In genomic region chr3:126703512-126704493, GRCh38 we compare ENCODE assay signal across 1 cellular context.
TF ChIP-seq lines count a peak whose summit lies in the region.

CHCHD6 (plus strand) TSS chr3:126704240; CDS start chr3:126704313, 73 bp downstream.

TF ChIP-seq in HepG2, 621 proteins besides CTCF, POLR2A, EP300 and RAD21 (continued from another document and continues in another):
- no peak; the same call in 1 of the 2 replicates for TF ChIP-seq MXD3 (CRISPR knock-in tag; IDR thresholded peaks at IDR 0.05)
- no peak for TF ChIP-seq NCOR1 (IDR thresholded peaks at IDR 0.05; ENCODE audit: borderline replicate concordance, low read length)
- TF ChIP-seq KLF6 (CRISPR knock-in tag; IDR thresholded peaks at IDR 0.05): 0 out of 2 replicates have a peak, but pooled peaks have one; percentile 18
- no peak for TF ChIP-seq PHB2 (IDR thresholded peaks at IDR 0.05; ENCODE audit: partially characterized antibody)
- TF ChIP-seq TCF7 (IDR thresholded peaks at IDR 0.05; ENCODE audit: low read depth): no peak
- TF ChIP-seq ZFP41 (CRISPR knock-in tag; IDR thresholded peaks at IDR 0.05; ENCODE audit: borderline replicate concordance): 0 out of 2 replicates have a peak, but pooled peaks have one; percentile 81
- TF ChIP-seq KMT2B (CRISPR knock-in tag; IDR thresholded peaks at IDR 0.05): peak; percentile 88
- no peak for TF ChIP-seq CHD4 (IDR thresholded peaks at IDR 0.05; ENCODE audit: borderline replicate concordance, low read length)
- TF ChIP-seq HIC2 (CRISPR knock-in tag; IDR thresholded peaks at IDR 0.05; ENCODE audit: low read depth): peak; percentile 66; the same call in 1 of the 2 replicates
- no peak for TF ChIP-seq SOX6 (IDR thresholded peaks at IDR 0.05)
- TF ChIP-seq SOX6 (CRISPR knock-in tag; IDR thresholded peaks at IDR 0.05): no peak
- no peak for TF ChIP-seq ARNT (IDR thresholded peaks at IDR 0.05)
- peak; percentile 15; the same call in 1 of the 2 replicates for TF ChIP-seq ZNF441 (CRISPR knock-in tag; IDR thresholded peaks at IDR 0.05; ENCODE audit: borderline replicate concordance)
- TF ChIP-seq CCAR2 (optimal IDR thresholded peaks at IDR 0.05; ENCODE audit: low read depth, low read length): no peak
- TF ChIP-seq ZEB1 (IDR thresholded peaks at IDR 0.05; ENCODE audit: insufficient replicate concordance, low read depth): no peak
- TF ChIP-seq PPARG (CRISPR knock-in tag; conservative IDR thresholded peaks at IDR 0.05): no peak
- TF ChIP-seq ZIK1 (CRISPR knock-in tag; IDR thresholded peaks at IDR 0.05; ENCODE audit: borderline replicate concordance, low read depth): no peak
- no peak for TF ChIP-seq HOXA9 (CRISPR knock-in tag; IDR thresholded peaks at IDR 0.05; ENCODE audit: borderline replicate concordance)
- TF ChIP-seq ZNF772 (CRISPR knock-in tag; IDR thresholded peaks at IDR 0.05): peak; percentile 74
- TF ChIP-seq NFE2L1 (CRISPR knock-in tag; IDR thresholded peaks at IDR 0.05; ENCODE audit: borderline replicate concordance): no peak
- TF ChIP-seq RFXAP (CRISPR knock-in tag; IDR thresholded peaks at IDR 0.05; ENCODE audit: borderline replicate concordance): no peak
- peak; percentile 35 for TF ChIP-seq TAF1 (CRISPR knock-in tag; IDR thresholded peaks at IDR 0.05)
- peak; percentile 97 for TF ChIP-seq HCFC1 (IDR thresholded peaks at IDR 0.05; ENCODE audit: low read depth, low read length)
- TF ChIP-seq YEATS4 (CRISPR knock-in tag; IDR thresholded peaks at IDR 0.05; ENCODE audit: borderline replicate concordance): no peak; the same call in 1 of the 2 replicates
- no peak; the same call in 1 of the 2 replicates for TF ChIP-seq SRY (CRISPR knock-in tag; IDR thresholded peaks at IDR 0.05)
- TF ChIP-seq MAFG (CRISPR knock-in tag; IDR thresholded peaks at IDR 0.05): no peak
- peak; percentile 98 for TF ChIP-seq ZNF263 (CRISPR knock-in tag; IDR thresholded peaks at IDR 0.05)
- no peak; the same call in 1 of the 2 replicates for TF ChIP-seq SAFB2 (CRISPR knock-in tag; IDR thresholded peaks at IDR 0.05; ENCODE audit: borderline replicate concordance, low read depth)
- TF ChIP-seq ZNF510 (CRISPR knock-in tag; IDR thresholded peaks at IDR 0.05; ENCODE audit: low read depth): no peak
- TF ChIP-seq ZNF782 (CRISPR knock-in tag; IDR thresholded peaks at IDR 0.05; ENCODE audit: borderline replicate concordance): no peak; the same call in 1 of the 2 replicates
- peak; percentile 88 for TF ChIP-seq MYC (CRISPR knock-in tag; IDR thresholded peaks at IDR 0.05; ENCODE audit: borderline replicate concordance)
- TF ChIP-seq KDM2A (CRISPR knock-in tag; IDR thresholded peaks at IDR 0.05; ENCODE audit: borderline replicate concordance, low read depth): peak; percentile 93
- TF ChIP-seq GFI1 (CRISPR knock-in tag; IDR thresholded peaks at IDR 0.05; ENCODE audit: borderline replicate concordance): peak; percentile 54; the same call in 1 of the 2 replicates
- TF ChIP-seq SMAD9 (CRISPR knock-in tag; IDR thresholded peaks at IDR 0.05): 0 out of 2 replicates have a peak, but pooled peaks have one; percentile 16
- TF ChIP-seq TBL1XR1 (IDR thresholded peaks at IDR 0.05; ENCODE audit: borderline replicate concordance, low read length, partially characterized antibody): no peak
- no peak for TF ChIP-seq NFE2 (CRISPR knock-in tag; IDR thresholded peaks at IDR 0.05)
- TF ChIP-seq ZBTB25 (CRISPR knock-in tag; IDR thresholded peaks at IDR 0.05): no peak
- TF ChIP-seq ZNF713 (CRISPR knock-in tag; IDR thresholded peaks at IDR 0.05): no peak; the same call in 1 of the 2 replicates
- TF ChIP-seq ZKSCAN5 (CRISPR knock-in tag; IDR thresholded peaks at IDR 0.05): no peak
- TF ChIP-seq TCF12 (IDR thresholded peaks at IDR 0.05): no peak
- TF ChIP-seq TCF12 (CRISPR knock-in tag; IDR thresholded peaks at IDR 0.05): no peak
- peak; percentile 47; the same call in 1 of the 2 replicates for TF ChIP-seq SNAPC2 (CRISPR knock-in tag; IDR thresholded peaks at IDR 0.05)
- TF ChIP-seq ZNF382 (CRISPR knock-in tag; IDR thresholded peaks at IDR 0.05; ENCODE audit: borderline replicate concordance): no peak
- TF ChIP-seq RBM22 (optimal IDR thresholded peaks at IDR 0.05; ENCODE audit: low read length): no peak
- no peak for TF ChIP-seq JDP2 (CRISPR knock-in tag; IDR thresholded peaks at IDR 0.05; ENCODE audit: borderline replicate concordance)
- no peak for TF ChIP-seq PRDM4 (CRISPR knock-in tag; IDR thresholded peaks at IDR 0.05; ENCODE audit: borderline replicate concordance)
- TF ChIP-seq ZNF644 (CRISPR knock-in tag; IDR thresholded peaks at IDR 0.05; ENCODE audit: low read depth): no peak
- no peak for TF ChIP-seq PLSCR1 (CRISPR knock-in tag; IDR thresholded peaks at IDR 0.05; ENCODE audit: borderline replicate concordance)
- TF ChIP-seq RELA (CRISPR knock-in tag; IDR thresholded peaks at IDR 0.05): no peak
- TF ChIP-seq ZXDC (CRISPR knock-in tag; IDR thresholded peaks at IDR 0.05): no peak
- TF ChIP-seq ATM (IDR thresholded peaks at IDR 0.05; ENCODE audit: borderline replicate concordance): no peak
- peak; percentile 64; the same call in 1 of the 2 replicates for TF ChIP-seq THAP9 (CRISPR knock-in tag; IDR thresholded peaks at IDR 0.05; ENCODE audit: borderline replicate concordance)
- TF ChIP-seq ZSCAN20 (CRISPR knock-in tag; IDR thresholded peaks at IDR 0.05; ENCODE audit: borderline replicate concordance): no peak
- no peak for TF ChIP-seq ZNF180 (CRISPR knock-in tag; IDR thresholded peaks at IDR 0.05; ENCODE audit: borderline replicate concordance, low read depth)
- peak; percentile 89; the same call in 1 of the 2 replicates for TF ChIP-seq PCBP1 (IDR thresholded peaks at IDR 0.05; ENCODE audit: borderline replicate concordance, low read depth, low read length)
- no peak for TF ChIP-seq ZBTB14 (CRISPR knock-in tag; IDR thresholded peaks at IDR 0.05)
- no peak for TF ChIP-seq SNAPC5 (CRISPR knock-in tag; IDR thresholded peaks at IDR 0.05; ENCODE audit: borderline replicate concordance)
- TF ChIP-seq ZSCAN5A (CRISPR knock-in tag; IDR thresholded peaks at IDR 0.05; ENCODE audit: borderline replicate concordance): no peak
- TF ChIP-seq ZNF766 (CRISPR knock-in tag; IDR thresholded peaks at IDR 0.05; ENCODE audit: borderline replicate concordance): no peak
- no peak for TF ChIP-seq XBP1 (CRISPR knock-in tag; IDR thresholded peaks at IDR 0.05)
